Comparison of ENCODE assay signal across 1 cellular context in genomic region chr13:20231839-20232555, GRCh38.
TF ChIP-seq lines count a peak whose summit lies in the region.

Gene GJB6, minus strand, starts transcription at chr13:20232319. Its CDS starts 8,839 bp downstream, at chr13:20223480.

TF ChIP-seq in H1, 55 proteins besides CTCF, POLR2A, EP300 and RAD21 (continued from another document):
- TF ChIP-seq CHD7 (IDR thresholded peaks at IDR 0.05; ENCODE audit: insufficient replicate concordance, low read length) (no peak), EZH2 (IDR thresholded peaks at IDR 0.05; ENCODE audit: low read depth, low read length, severe bottlenecking) (peak; percentile 84), ASH2L (IDR thresholded peaks at IDR 0.05; ENCODE audit: low read length) (peak; percentile 12), KDM1A (IDR thresholded peaks at IDR 0.05; ENCODE audit: borderline replicate concordance, low read length) (no peak), ZNF274 (IDR thresholded peaks at IDR 0.05; ENCODE audit: borderline replicate concordance, extremely low read depth, low read length) (no peak)
